Comparison of ENCODE assay signal across 8 cellular contexts in the genomic region with DNA sequence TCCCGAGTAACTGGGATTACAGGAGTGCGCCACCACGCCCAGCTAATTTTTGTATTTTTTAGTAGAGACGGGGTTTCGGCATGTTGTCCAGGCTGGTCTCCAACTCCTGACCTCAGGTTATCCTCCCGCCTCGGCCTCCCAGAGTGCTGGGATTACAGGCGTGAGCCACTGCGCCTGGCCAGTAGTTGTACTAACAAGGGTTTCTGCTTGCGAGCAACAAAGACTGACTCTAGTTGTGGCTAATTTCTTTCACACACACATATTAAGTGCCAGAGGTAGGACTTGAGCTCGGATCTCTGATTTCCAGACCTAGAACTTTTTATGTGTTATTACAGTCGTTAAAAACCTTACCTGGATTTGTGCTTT. TPM values are rescaled to one million over a fixed set of nuclear protein-coding genes. Genes with fewer than 3 reads are reported as not detected.
DNase-seq lines count a peak whose midpoint lies in the region; ATAC-seq and TF ChIP-seq lines count a peak whose summit lies in the region.

No MANE protein-coding gene starts in this region.

- H2BK15ac ChIP-seq in neuronal stem cell (ENCODE audit: low read length): no peak overlapping the region

- H2AK5ac ChIP-seq in neuronal stem cell (ENCODE audit: low read depth, low read length): no peak overlapping the region

- TSS peak; percentile 55 for BruUV-seq in PC-3 (replicated peaks; lab: Mats Ljungman, UMichigan)

- H3K9me3 ChIP-seq in CD8-positive, alpha-beta memory T cell (ENCODE audit: low read length): no peaks in the 10 kb centered on the region
- H3K9me3 ChIP-seq in PC-3 (ENCODE audit: low read length) (no peaks in the 10 kb centered on the region), esophagus (ENCODE audit: control insufficient read depth in 2 of 2, insufficient read depth in 1 of 2, low read depth in 1 of 2, low read length in 1 of 2) (no peaks in the 10 kb centered on the region), neuronal stem cell (replicated peaks in 1 of 2; ENCODE audit: control insufficient read depth in 2 of 2, insufficient read depth in 1 of 2, low read depth in 1 of 2, low read length in 2 of 2) (no peaks in the 10 kb centered on the region)

- no peak overlapping the region for H2BK5ac ChIP-seq in neuronal stem cell (ENCODE audit: low read length)

- H3K36me3 Mint-ChIP-seq in CD8-positive, alpha-beta memory T cell: peaks cover 0 to 6% (median 4%) of the 10 kb centered on the region in 3 donors

- H3K18ac ChIP-seq in neuronal stem cell (ENCODE audit: low read length): no peak overlapping the region

- peaks cover 38% of the 10 kb centered on the region for H3K79me2 ChIP-seq in PC-3 (ENCODE audit: low read length)

- intact Hi-C loops in PC-3 (cut with micrococcal nuclease): loop anchor here (5.0 kb wide), 1 partner anchor 149 kb away; no protein-coding TSS in a partner anchor

- H3K27ac Mint-ChIP-seq in CD8-positive, alpha-beta memory T cell: peak overlapping the region in 4 of 8 donors; percentile 7 to 48 (median 12)

- peaks cover 23 to 33% (median 32%) of the 10 kb centered on the region in 3 donors for H3K4me1 Mint-ChIP-seq in CD8-positive, alpha-beta memory T cell

- H2AFZ ChIP-seq in PC-3 (ENCODE audit: low read length) (peak overlapping the region; percentile 88), neuronal stem cell (ENCODE audit: low read length) (peak overlapping the region; percentile 80)

- TF ChIP-seq CTCF in PC-3 (conservative IDR thresholded peaks at IDR 0.05; ENCODE audit: low read depth, low read length): no peak

- no peak overlapping the region for H3K27ac ChIP-seq in CD8-positive, alpha-beta memory T cell (ENCODE audit: low read depth, low read length)
- H3K27ac ChIP-seq in PC-3 (ENCODE audit: low read length) (no peak overlapping the region), esophagus (ENCODE audit: low read depth in 2 of 2, low read length in 1 of 2) (peak overlapping the region in 1 of 2 donors; percentile 50), neuronal stem cell (replicated peaks; ENCODE audit: low read length) (peak overlapping the region; percentile 44)

- no peaks in the 10 kb centered on the region for H3F3A ChIP-seq in PC-3 (ENCODE audit: low read length, unreplicated experiment)

- no peak overlapping the region for H3K14ac ChIP-seq in neuronal stem cell (ENCODE audit: low read length)

- no peak overlapping the region for H2BK120ac ChIP-seq in neuronal stem cell (ENCODE audit: low read depth, low read length)

- WGBS in esophagus, 2 donors: 40 to 62% methylated on average over 12 of the region's 12 CpGs
- no CpG with 5 or more reads among the region's 12 CpGs for WGBS in neuronal stem cell (ENCODE audit: extremely low coverage in 2 of 2, insufficient read length in 2 of 2, insufficient replicate concordance in 1 of 2), 2 donors

- no peaks in the 10 kb centered on the region for H3K9me2 ChIP-seq in PC-3 (replicated peaks; ENCODE audit: low read length)

- H4K8ac ChIP-seq in neuronal stem cell (ENCODE audit: low read depth, low read length): no peak overlapping the region

- H3K4me3 ChIP-seq in CD8-positive, alpha-beta memory T cell (ENCODE audit: low read length): peak overlapping the region; percentile 75
- H3K4me3 ChIP-seq in PC-3 (ENCODE audit: low read length) (peak overlapping the region; percentile 88), esophagus (ENCODE audit: low read depth in 1 of 2, low read length in 2 of 2) (peak overlapping the region; percentile 82 to 95), neuronal stem cell (ENCODE audit: low read length in 2 of 2) (peak overlapping the region; percentile 86 to 93)

- peak overlapping the region; percentile 60 for H3K9ac ChIP-seq in PC-3 (ENCODE audit: low read length)
- H3K9ac ChIP-seq in neuronal stem cell (ENCODE audit: low read depth, low read length, poor library complexity): no peak overlapping the region

- H3K27me3 Mint-ChIP-seq in CD8-positive, alpha-beta memory T cell: no peaks in the 10 kb centered on the region

- H4K20me1 ChIP-seq in PC-3 (ENCODE audit: low read length): peaks cover 4% of the 10 kb centered on the region; the same call in 1 of the 2 replicates

- H4K91ac ChIP-seq in neuronal stem cell (ENCODE audit: low read depth, low read length, poor library complexity): no peak overlapping the region

- H3K79me1 ChIP-seq in neuronal stem cell (ENCODE audit: low read depth, low read length): no peaks in the 10 kb centered on the region

- no peaks in the 10 kb centered on the region for H3K27me3 ChIP-seq in CD8-positive, alpha-beta memory T cell (ENCODE audit: insufficient read depth, low read length, poor library complexity, severe bottlenecking)
- H3K27me3 ChIP-seq in PC-3 (ENCODE audit: low read length): no peaks in the 10 kb centered on the region
- no peaks in the 10 kb centered on the region for H3K27me3 ChIP-seq in esophagus (ENCODE audit: control insufficient read depth in 1 of 2, insufficient read depth in 2 of 2, low read length in 2 of 2)
- no peaks in the 10 kb centered on the region for H3K27me3 ChIP-seq in neuronal stem cell (ENCODE audit: control insufficient read depth in 3 of 3, insufficient read depth in 3 of 3, low read depth in 1 of 3, low read length in 3 of 3)

- H3K4me2 ChIP-seq in PC-3 (ENCODE audit: low read length) (peak overlapping the region; percentile 100), neuronal stem cell (ENCODE audit: insufficient read depth, low read length, poor library complexity, severe bottlenecking) (peak overlapping the region; percentile 54)

- H3K4me3 Mint-ChIP-seq in CD8-positive, alpha-beta memory T cell: peak overlapping the region; percentile 87 to 96 (median 94)

- H2BK12ac ChIP-seq in neuronal stem cell (ENCODE audit: low read length): no peak overlapping the region

- CTCF ChIA-PET in CD8-positive, alpha-beta memory T cell (lab: Charles Lee): no interaction called here
- CTCF ChIA-PET in PC-3 (lab: Charles Lee): interaction anchor here (1.2 kb wide), 1 partner anchor 147 kb away, joined by 4 read pairs; no protein-coding TSS in a partner anchor

- POLR2A ChIA-PET in CD8-positive, alpha-beta memory T cell (lab: Charles Lee): no interaction called here
- POLR2A ChIA-PET in PC-3 (lab: Charles Lee; ENCODE audit: unreplicated experiment): interaction anchor here (0.6 kb wide), 1 partner anchor 147 kb away, joined by 7 read pairs; no protein-coding TSS in a partner anchor

- no peak overlapping the region for H3K4ac ChIP-seq in neuronal stem cell (ENCODE audit: low read length)

- no peak for DNase-seq in CD8-positive, alpha-beta memory T cell
- DNase-seq in PC-3: no peak
- DNase-seq in neuronal stem cell (ENCODE audit: low spot score): no peak
- no peak for DNase-seq in cortex of kidney (lab: John Stamatoyannopoulos, UW)
- DNase-seq in RKO (ENCODE audit: low spot score): no peak
- DNase-seq in HT-29 (ENCODE audit: low spot score): no peak

- H3K4me1 ChIP-seq in CD8-positive, alpha-beta memory T cell (ENCODE audit: insufficient read depth, low read length): peaks cover 19% of the 10 kb centered on the region
- H3K4me1 ChIP-seq in PC-3 (ENCODE audit: insufficient read depth, low read length) (peaks cover 11% of the 10 kb centered on the region; the same call in 1 of the 2 replicates), esophagus (ENCODE audit: control insufficient read depth in 2 of 2, insufficient read depth in 2 of 2, low read length in 1 of 2) (peaks cover 0 to 9% of the 10 kb centered on the region in 2 donors), neuronal stem cell (ENCODE audit: control insufficient read depth in 2 of 2, insufficient read depth in 1 of 2, low read depth in 1 of 2, low read length in 2 of 2) (peaks cover 8 to 15% of the 10 kb centered on the region in 2 donors)

- no peaks in the 10 kb centered on the region for H3K36me3 ChIP-seq in CD8-positive, alpha-beta memory T cell (ENCODE audit: insufficient read depth, low read length)
- no peaks in the 10 kb centered on the region for H3K36me3 ChIP-seq in PC-3 (ENCODE audit: low read depth, low read length)
- no peaks in the 10 kb centered on the region for H3K36me3 ChIP-seq in esophagus (ENCODE audit: control insufficient read depth in 2 of 2, insufficient read depth in 2 of 2, low read length in 1 of 2)
- H3K36me3 ChIP-seq in neuronal stem cell (replicated peaks in 1 of 2; ENCODE audit: control insufficient read depth in 2 of 2, insufficient read depth in 2 of 2, low read length in 2 of 2): peaks cover 3 to 22% of the 10 kb centered on the region in 2 donors

- ATAC-seq in PC-3 (peak; percentile 12), GM21576 (IDR thresholded peaks at IDR 0.05; ENCODE audit: unreplicated experiment) (no peak)

- no peaks in the 10 kb centered on the region for H3K9me3 Mint-ChIP-seq in CD8-positive, alpha-beta memory T cell

- H3K23ac ChIP-seq in neuronal stem cell (ENCODE audit: low read depth, low read length, poor library complexity): no peak overlapping the region

RNA-seq across cellular contexts. Expression of a gene that starts 0.6 kb away (rescaled TPM):
- 1 to 10 TPM; 6.1 to 6.2 TPM for total RNA-seq in CD8-positive, alpha-beta memory T cell
- 9.5 TPM for polyA plus RNA-seq in CD8-positive, alpha-beta memory T cell
- 7.5 and 10.5 TPM in 2 replicates for total RNA-seq in PC-3 (2014; rRNA removed)
- polyA plus RNA-seq in esophagus: 10 to 100 TPM; 11.1 to 15.2 TPM
- 32.7 TPM for polyA plus RNA-seq in neuronal stem cell (2013, experiment 1 of 2)
- polyA plus RNA-seq in neuronal stem cell (2013, experiment 2 of 2): 35.4 TPM
- 9.4 and 10.0 TPM in 2 replicates for total RNA-seq in HT-29 (2014; rRNA removed; shearing (Covaris generic))
